ENCODE assay signal across 1 cellular context in the genomic region with DNA sequence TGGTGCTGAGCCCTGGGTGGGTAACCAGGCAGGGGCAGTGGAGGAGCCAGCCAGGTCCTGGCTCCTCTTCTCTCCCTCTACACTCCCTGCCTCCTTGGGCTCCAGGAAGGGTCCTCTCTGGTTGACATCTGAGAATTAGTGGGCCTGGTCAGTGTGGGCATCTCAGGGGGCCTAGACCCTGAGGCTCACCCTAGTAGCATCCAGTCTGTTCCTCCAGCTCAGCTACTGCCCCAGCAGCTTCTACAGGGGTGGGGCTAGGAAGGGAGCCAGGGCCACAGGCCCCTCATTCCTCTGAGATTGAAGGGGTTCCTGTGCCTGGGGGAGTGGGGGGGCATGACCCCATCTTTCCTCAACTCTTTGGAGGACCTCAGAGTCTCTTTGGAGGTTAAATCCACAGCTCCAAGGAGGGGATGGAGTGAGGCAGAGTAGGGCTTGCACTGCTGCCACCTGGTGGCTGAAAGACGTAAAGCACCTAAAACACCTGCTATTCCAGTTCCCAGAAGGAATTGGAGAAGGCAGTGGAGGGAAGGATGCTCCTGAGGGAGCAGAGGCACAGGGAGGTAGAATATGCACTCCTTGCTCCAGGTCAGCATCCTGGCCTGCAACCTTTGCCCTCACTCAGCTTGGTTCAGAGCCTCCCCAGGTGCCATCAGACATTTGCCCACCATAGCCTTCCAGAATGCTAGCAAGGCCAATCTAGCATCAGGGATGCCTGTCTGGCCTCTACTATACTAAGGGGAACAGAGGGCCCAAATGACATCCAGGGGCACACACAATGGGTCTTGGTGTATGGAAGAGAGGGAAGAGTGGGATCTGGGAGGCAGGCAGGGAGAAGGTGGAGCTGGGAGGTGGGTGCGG.
TF ChIP-seq lines count a peak whose summit lies in the region.

No MANE protein-coding gene starts in this region.

TF ChIP-seq in endothelial cell of umbilical vein, 7 proteins besides CTCF, POLR2A, EP300 and RAD21 (continued from another document):
- TF ChIP-seq, protein P1, sequence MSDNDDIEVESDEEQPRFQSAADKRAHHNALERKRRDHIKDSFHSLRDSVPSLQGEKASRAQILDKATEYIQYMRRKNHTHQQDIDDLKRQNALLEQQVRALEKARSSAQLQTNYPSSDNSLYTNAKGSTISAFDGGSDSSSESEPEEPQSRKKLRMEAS (IDR thresholded peaks at IDR 0.05; ENCODE audit: insufficient read depth, insufficient read length), result no peak
- TF ChIP-seq POLR2AphosphoS5 (IDR thresholded peaks at IDR 0.05; ENCODE audit: insufficient read depth, low read depth, low read length), result no peak
- no peak for TF ChIP-seq EZH2 (IDR thresholded peaks at IDR 0.05; ENCODE audit: borderline replicate concordance, low read depth, low read length, severe bottlenecking)
- no peak for TF ChIP-seq GATA2 (IDR thresholded peaks at IDR 0.05; ENCODE audit: insufficient read depth, insufficient read length, low read depth, low read length)
- TF ChIP-seq JUN (IDR thresholded peaks at IDR 0.05; ENCODE audit: borderline replicate concordance, insufficient read depth, insufficient read length, low read depth), result no peak
- no peak for TF ChIP-seq MYC (IDR thresholded peaks at IDR 0.05; ENCODE audit: low read depth, low read length)
TF ChIP-seq in endothelial cell of umbilical vein: peak in this region for 0.
